In genomic region chr11:67632175-67632981, GRCh38 we compare ENCODE assay signal across 1 cellular context.
TF ChIP-seq lines count a peak whose summit lies in the region.

No MANE protein-coding gene starts in this region.

TF ChIP-seq in HepG2, 621 proteins besides CTCF, POLR2A, EP300 and RAD21 (continued from another document and continues in another):
- TF ChIP-seq ZNF512B (CRISPR knock-in tag; IDR thresholded peaks at IDR 0.05; ENCODE audit: borderline replicate concordance) (no peak), KAT8 (CRISPR knock-in tag; IDR thresholded peaks at IDR 0.05) (no peak), ZBTB33 (CRISPR knock-in tag; IDR thresholded peaks at IDR 0.05) (peak; percentile 2; the same call in 1 of the 2 replicates), THAP9 (CRISPR knock-in tag; IDR thresholded peaks at IDR 0.05; ENCODE audit: borderline replicate concordance) (peak; percentile 48; the same call in 1 of the 2 replicates), SKIL (CRISPR knock-in tag; IDR thresholded peaks at IDR 0.05; ENCODE audit: borderline replicate concordance) (no peak), ZNF350 (CRISPR knock-in tag; IDR thresholded peaks at IDR 0.05; ENCODE audit: borderline replicate concordance, low read depth) (peak; percentile 85), RAD51 (IDR thresholded peaks at IDR 0.05; ENCODE audit: borderline replicate concordance) (no peak), UBTF (CRISPR knock-in tag; IDR thresholded peaks at IDR 0.05) (peak; percentile 62; the same call in 1 of the 2 replicates), PPARG (CRISPR knock-in tag; conservative IDR thresholded peaks at IDR 0.05) (0 out of 2 replicates have a peak, but pooled peaks have one; percentile 17), ZNF563 (CRISPR knock-in tag; IDR thresholded peaks at IDR 0.05) (peak; percentile 50; the same call in 1 of the 2 replicates), ZSCAN20 (CRISPR knock-in tag; IDR thresholded peaks at IDR 0.05; ENCODE audit: borderline replicate concordance) (no peak), HOXA3 (CRISPR knock-in tag; IDR thresholded peaks at IDR 0.05) (peak; percentile 68; the same call in 1 of the 2 replicates), ZNF362 (CRISPR knock-in tag; IDR thresholded peaks at IDR 0.05; ENCODE audit: borderline replicate concordance) (no peak), NFIC (IDR thresholded peaks at IDR 0.05; ENCODE audit: low read length) (peak; percentile 80; the same call in 1 of the 2 replicates), KDM3A (CRISPR knock-in tag; IDR thresholded peaks at IDR 0.05; ENCODE audit: low read depth) (peak; percentile 64; the same call in 1 of the 2 replicates), TOE1 (CRISPR knock-in tag; IDR thresholded peaks at IDR 0.05) (0 out of 2 replicates have a peak, but pooled peaks have one; percentile 14), LCORL (IDR thresholded peaks at IDR 0.05) (no peak), LCORL (CRISPR knock-in tag; IDR thresholded peaks at IDR 0.05) (peak; percentile 86; the same call in 1 of the 2 replicates), HNF1B (CRISPR knock-in tag; IDR thresholded peaks at IDR 0.05) (0 out of 2 replicates have a peak, but pooled peaks have one; percentile 28), KDM2A (CRISPR knock-in tag; IDR thresholded peaks at IDR 0.05; ENCODE audit: borderline replicate concordance, low read depth) (peak; percentile 50; the same call in 1 of the 2 replicates), IRF2 (CRISPR knock-in tag; IDR thresholded peaks at IDR 0.05) (0 out of 2 replicates have a peak, but pooled peaks have one; percentile 12), STAT5B (CRISPR knock-in tag; IDR thresholded peaks at IDR 0.05) (peak; percentile 11; the same call in 1 of the 2 replicates), RARA (CRISPR knock-in tag; IDR thresholded peaks at IDR 0.05) (peak; percentile 75), ZBTB7B (CRISPR knock-in tag; IDR thresholded peaks at IDR 0.05) (peak; percentile 88; the same call in 1 of the 2 replicates), ETV5 (CRISPR knock-in tag; IDR thresholded peaks at IDR 0.05; ENCODE audit: borderline replicate concordance) (peak; percentile 27; the same call in 1 of the 2 replicates), MBNL3 (CRISPR knock-in tag; conservative IDR thresholded peaks at IDR 0.05) (no peak), AHDC1 (CRISPR knock-in tag; IDR thresholded peaks at IDR 0.05; ENCODE audit: borderline replicate concordance) (no peak), SOX6 (IDR thresholded peaks at IDR 0.05) (no peak), SOX6 (CRISPR knock-in tag; IDR thresholded peaks at IDR 0.05) (peak; percentile 74), ATF7 (IDR thresholded peaks at IDR 0.05) (no peak), ATF7 (CRISPR knock-in tag; IDR thresholded peaks at IDR 0.05) (no peak), ZNF263 (CRISPR knock-in tag; IDR thresholded peaks at IDR 0.05) (peak; percentile 78; the same call in 1 of the 2 replicates), HINFP (CRISPR knock-in tag; IDR thresholded peaks at IDR 0.05; ENCODE audit: low read depth) (no peak), ZFX (CRISPR knock-in tag; IDR thresholded peaks at IDR 0.05; ENCODE audit: low read depth) (peak; percentile 87), ARNT2 (CRISPR knock-in tag; IDR thresholded peaks at IDR 0.05; ENCODE audit: low read depth) (peak; percentile 64; the same call in 1 of the 2 replicates)
